ENCODE assay signal across 27 cellular contexts in the genomic region with DNA sequence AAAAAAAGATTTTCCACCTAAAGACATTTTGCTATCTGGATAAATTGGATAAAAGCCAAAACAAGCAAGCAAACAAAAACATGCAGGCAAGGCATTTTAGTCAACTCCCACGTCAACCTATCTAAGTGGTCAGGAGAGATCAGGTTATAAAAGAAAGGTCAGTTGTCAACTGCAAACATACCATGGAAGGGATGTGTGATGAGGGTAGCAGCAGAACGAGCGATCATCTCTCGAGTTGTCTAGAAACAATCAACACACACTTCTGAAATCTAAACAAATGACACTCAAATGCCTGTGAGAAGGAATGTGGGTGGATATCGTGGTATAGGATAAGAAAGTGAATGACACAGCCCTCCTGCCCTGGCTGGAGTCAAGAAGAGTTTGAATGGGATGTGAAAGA. TPM values are rescaled to one million over a fixed set of nuclear protein-coding genes. Genes with fewer than 3 reads are reported as not detected.
DNase-seq lines count a peak whose midpoint lies in the region; ATAC-seq and TF ChIP-seq lines count a peak whose summit lies in the region.
"Had no signal": no experiment of that assay in that cellular context is flagged by ENCODE, and none has a peak within 500 bp of the region (broad histone marks: within the 10 kb centered on the region; RNA-seq: fewer than 3 reads in every experiment).

No MANE protein-coding gene starts in this region.

- H3K4me3 Mint-ChIP-seq in chondrocyte (ENCODE audit: unreplicated experiment): no peak overlapping the region
- H3K4me3 Mint-ChIP-seq: activated CD4-positive, alpha-beta memory T cell treated with anti-CD3 and anti-CD28 coated beads, Interleukin-2, amount 10 ng/mL, durations not matched to agents 7 days and 5 days; CD4-positive, CD25-positive, alpha-beta regulatory T cell; naive thymus-derived CD4-positive, alpha-beta T cell had no signal

- H3K9me3 Mint-ChIP-seq in chondrocyte (ENCODE audit: low read depth): no peaks in the 10 kb centered on the region
- H3K9me3 Mint-ChIP-seq: activated CD4-positive, alpha-beta memory T cell treated with anti-CD3 and anti-CD28 coated beads, Interleukin-2, amount 10 ng/mL, durations not matched to agents 7 days and 5 days; CD4-positive, CD25-positive, alpha-beta regulatory T cell; naive thymus-derived CD4-positive, alpha-beta T cell had no signal

- no peaks in the 10 kb centered on the region for H3K27me3 ChIP-seq in BE2C
- H3K27me3 ChIP-seq: heart right ventricle, left lung had no signal

- TF ChIP-seq CTCF in chondrocyte (IDR thresholded peaks at IDR 0.05): no peak
- TF ChIP-seq CTCF in BE2C (IDR thresholded peaks at IDR 0.05; ENCODE audit: low read depth, low read length): no peak

- no peak overlapping the region for H3K4me3 ChIP-seq in BE2C (ENCODE audit: low read depth, low read length)
- H3K4me3 ChIP-seq: heart right ventricle, left lung, thoracic aorta had no signal

- no peak for ATAC-seq in GM18907 (IDR thresholded peaks at IDR 0.05; ENCODE audit: unreplicated experiment)
- ATAC-seq: heart right ventricle; left lung; naive thymus-derived CD4-positive, alpha-beta T cell; Right ventricle myocardium inferior had no signal

- no peaks in the 10 kb centered on the region for H3K4me1 ChIP-seq in BE2C
- H3K4me1 ChIP-seq: heart right ventricle, left lung had no signal

- DNase-seq in A172 (ENCODE audit: low spot score) (peak; percentile 14), M059J (ENCODE audit: low read depth) (peak; percentile 42), chondrocyte (ENCODE audit: low spot score) (no peak), NCI-H1436 (lab: John Stamatoyannopoulos, UW) (no peak), BE2C (no peak)
- DNase-seq: activated CD4-positive, alpha-beta memory T cell treated with anti-CD3 and anti-CD28 coated beads, Interleukin-2, amount 10 ng/mL, durations not matched to agents 7 days and 5 days; activated CD4-positive, CD25-positive, alpha-beta regulatory T cell; activated gamma-delta T cell treated with Interleukin-2 at 50 U/mL for 16 hours; CD4-positive, CD25-positive, alpha-beta regulatory T cell; central memory CD4-positive, alpha-beta T cell; foreskin fibroblast; HCEC 1CT; heart right ventricle; KG1; left lung; naive thymus-derived CD4-positive, alpha-beta T cell; NCI-H1694; NCI-H2227 treated with DMSO at 0.1 percent for 48 hours; OCI-M1; retina; stimulated activated CD4-positive, alpha-beta T cell treated with anti-CD3 and anti-CD28 coated beads, Interleukin-2, amount 100 ng/mL, for 48 hours; stimulated activated naive CD4-positive, alpha-beta T cell; T-helper 9 cell had no signal

- H3K27me3 Mint-ChIP-seq in chondrocyte (ENCODE audit: low read depth): no peaks in the 10 kb centered on the region
- H3K27me3 Mint-ChIP-seq: activated CD4-positive, alpha-beta memory T cell treated with anti-CD3 and anti-CD28 coated beads, Interleukin-2, amount 10 ng/mL, durations not matched to agents 7 days and 5 days; CD4-positive, CD25-positive, alpha-beta regulatory T cell; naive thymus-derived CD4-positive, alpha-beta T cell had no signal

- H3K4me1 Mint-ChIP-seq in chondrocyte (ENCODE audit: low read depth): no peaks in the 10 kb centered on the region
- H3K4me1 Mint-ChIP-seq: activated CD4-positive, alpha-beta memory T cell treated with anti-CD3 and anti-CD28 coated beads, Interleukin-2, amount 10 ng/mL, durations not matched to agents 7 days and 5 days; naive thymus-derived CD4-positive, alpha-beta T cell had no signal

- H3K27ac Mint-ChIP-seq in chondrocyte (ENCODE audit: unreplicated experiment): peak overlapping the region; percentile 23
- H3K27ac Mint-ChIP-seq: activated CD4-positive, alpha-beta memory T cell treated with anti-CD3 and anti-CD28 coated beads, Interleukin-2, amount 10 ng/mL, durations not matched to agents 7 days and 5 days; CD4-positive, CD25-positive, alpha-beta regulatory T cell; naive thymus-derived CD4-positive, alpha-beta T cell had no signal

- no peaks in the 10 kb centered on the region for H3K9me3 ChIP-seq in BE2C
- H3K9me3 ChIP-seq: heart right ventricle, left lung, thoracic aorta had no signal

- peaks cover 17% of the 10 kb centered on the region for H3K36me3 ChIP-seq in BE2C

- H3K36me3 Mint-ChIP-seq in chondrocyte (ENCODE audit: low read depth): peaks cover 39% of the 10 kb centered on the region

RNA-seq across cellular contexts. Expression of a gene that starts 10.9 kb away (rescaled TPM):
- 250 and 254 TPM in 2 replicates for total RNA-seq in A172 (2014; rRNA removed; shearing (Covaris generic))
- total RNA-seq in M059J (2014; rRNA removed; shearing (Covaris generic)): 138 and 204 TPM in 2 replicates
- total RNA-seq in chondrocyte: 94.3 to 107 TPM (median 99.7 TPM) in 3 replicates
- 47.5 TPM for polyA plus RNA-seq in BE2C (2012; ENCODE audit: insufficient read depth, insufficient read length, low read depth)

RNA-seq across cellular contexts. Expression of a gene that starts 37.3 kb away (rescaled TPM):
- total RNA-seq in A172 (2014; rRNA removed; shearing (Covaris generic)): not detected in 2 replicates
- total RNA-seq in M059J (2014; rRNA removed; shearing (Covaris generic)): 0.10 TPM in 1 of 2 replicates, not detected in the other
- total RNA-seq in chondrocyte: 0.40 to 0.41 TPM in 2 of 3 replicates, not detected in the other
- polyA plus RNA-seq in BE2C (2012; ENCODE audit: insufficient read depth, insufficient read length, low read depth): 1.7 TPM
- polyA plus RNA-seq: naive thymus-derived CD4-positive, alpha-beta T cell had no signal

RNA-seq across cellular contexts. Expression of a gene that starts 45.0 kb away (rescaled TPM):
- not detected in 2 replicates for total RNA-seq in A172 (2014; rRNA removed; shearing (Covaris generic))
- not detected in 2 replicates for total RNA-seq in M059J (2014; rRNA removed; shearing (Covaris generic))
- total RNA-seq in chondrocyte: not detected in 3 replicates
- not detected for polyA plus RNA-seq in BE2C (2012; ENCODE audit: insufficient read depth, insufficient read length, low read depth)
- total RNA-seq: epithelial cell of proximal tubule, left lung had no signal
- polyA plus RNA-seq: CD4-positive, CD25-positive, alpha-beta regulatory T cell; naive thymus-derived CD4-positive, alpha-beta T cell had no signal

RNA-seq across cellular contexts. Expression of a gene that starts 52.6 kb away (rescaled TPM):
- 152 and 165 TPM in 2 replicates for total RNA-seq in A172 (2014; rRNA removed; shearing (Covaris generic))
- total RNA-seq in M059J (2014; rRNA removed; shearing (Covaris generic)): 85.7 and 108 TPM in 2 replicates
- 63.6 to 102 TPM (median 70.3 TPM) in 3 replicates for total RNA-seq in chondrocyte
- polyA plus RNA-seq in BE2C (2012; ENCODE audit: insufficient read depth, insufficient read length, low read depth): 130 TPM

RNA-seq across cellular contexts. Expression of a gene that starts 52.7 kb away (rescaled TPM):
- total RNA-seq in A172 (2014; rRNA removed; shearing (Covaris generic)): 44.7 and 60.4 TPM in 2 replicates
- 26.0 and 35.4 TPM in 2 replicates for total RNA-seq in M059J (2014; rRNA removed; shearing (Covaris generic))
- total RNA-seq in chondrocyte: 11.1 to 16.5 TPM (median 12.9 TPM) in 3 replicates
- 24.4 TPM for polyA plus RNA-seq in BE2C (2012; ENCODE audit: insufficient read depth, insufficient read length, low read depth)

Comparison
In these comparisons a context has a peak if more than half of its experiments do, and no peak if none do; other contexts are left out.
1. DNase-seq: peak in A172 (single experiment) and M059J (single experiment); none in chondrocyte (single experiment), NCI-H1436 (single experiment) and BE2C (single experiment).